8 cellular contexts compared by ENCODE assay signal in genomic region chr13:109781384-109782065, GRCh38. TPM values are rescaled to one million over a fixed set of nuclear protein-coding genes. Genes with fewer than 3 reads are reported as not detected.
DNase-seq lines count a peak whose midpoint lies in the region; ATAC-seq and TF ChIP-seq lines count a peak whose summit lies in the region.

No MANE protein-coding gene starts in this region.

- H3K4me1 Mint-ChIP-seq in CD8-positive, alpha-beta memory T cell = peaks cover 44 to 47% (median 46%) of the 10 kb centered on the region in 3 donors

- no peak overlapping the region for H2BK5ac ChIP-seq in trophoblast cell (ENCODE audit: low read depth, low read length, poor library complexity)

- no peaks in the 10 kb centered on the region for H3K27me3 ChIP-seq in CD8-positive, alpha-beta memory T cell (ENCODE audit: insufficient read depth, low read length, poor library complexity, severe bottlenecking)
- no peaks in the 10 kb centered on the region for H3K27me3 ChIP-seq in PC-9 (ENCODE audit: insufficient read depth, low read depth)
- H3K27me3 ChIP-seq in trophoblast cell (ENCODE audit: insufficient read depth, low read length) = no peaks in the 10 kb centered on the region

- BruUV-seq in PC-9 (replicated peaks; lab: Mats Ljungman, UMichigan) = no TSS peak

- H3K36me3 Mint-ChIP-seq in CD8-positive, alpha-beta memory T cell = peaks cover 0 to 9% (median 2%) of the 10 kb centered on the region in 3 donors

- peaks cover 47% of the 10 kb centered on the region for H3K4me1 ChIP-seq in CD8-positive, alpha-beta memory T cell (ENCODE audit: insufficient read depth, low read length)
- H3K4me1 ChIP-seq in PC-9 (replicated peaks; ENCODE audit: insufficient read depth) (peaks cover 24% of the 10 kb centered on the region), trophoblast cell (ENCODE audit: control insufficient read depth in 1 of 2, insufficient read depth in 2 of 2, low read length in 2 of 2) (peaks cover 16 to 21% of the 10 kb centered on the region in 2 experiments)

- no peak overlapping the region for H3K14ac ChIP-seq in trophoblast cell (ENCODE audit: low read length)

- POLR2A ChIA-PET in CD8-positive, alpha-beta memory T cell (lab: Charles Lee) = no interaction called here
- POLR2A ChIA-PET in PC-9 (lab: Charles Lee; ENCODE audit: unreplicated experiment) = interaction anchor here (0.6 to 0.8 kb wide), 2 partner anchors 38 to 508 kb away, joined by 3 to 6 read pairs; no protein-coding TSS in a partner anchor

- peaks cover 33% of the 10 kb centered on the region for H3F3A ChIP-seq in PC-9 (ENCODE audit: insufficient read depth, low read depth)

- H3K4ac ChIP-seq in trophoblast cell (ENCODE audit: low read depth, low read length) = no peak overlapping the region

- no peaks in the 10 kb centered on the region for H3K9me3 ChIP-seq in CD8-positive, alpha-beta memory T cell (ENCODE audit: low read length)
- no peaks in the 10 kb centered on the region for H3K9me3 ChIP-seq in PC-9 (ENCODE audit: insufficient read depth, low read depth)
- H3K9me3 ChIP-seq in trophoblast cell (ENCODE audit: insufficient read depth, low read depth, low read length) = peaks cover 2% of the 10 kb centered on the region

- ATAC-seq in HG02973 (IDR thresholded peaks at IDR 0.05; ENCODE audit: unreplicated experiment) (no peak), HG03095 (IDR thresholded peaks at IDR 0.05; ENCODE audit: unreplicated experiment) (no peak)

- H3K9ac ChIP-seq in trophoblast cell (ENCODE audit: low read length) = no peak overlapping the region

- peaks cover 69% of the 10 kb centered on the region for H4K20me1 ChIP-seq in PC-9 (ENCODE audit: insufficient read depth)

- peaks cover 0 to 3% of the 10 kb centered on the region in 2 donors for H3K27me3 Mint-ChIP-seq in CD8-positive, alpha-beta memory T cell

- no peak overlapping the region for H2BK12ac ChIP-seq in trophoblast cell (ENCODE audit: low read length)

- H3K4me2 ChIP-seq in PC-9 (peak overlapping the region; percentile 95), trophoblast cell (ENCODE audit: low read length) (peak overlapping the region; percentile 44)

- H3K18ac ChIP-seq in trophoblast cell (ENCODE audit: low read length) = no peak overlapping the region

- peak overlapping the region in 5 of 7 donors; percentile 37 to 76 (median 50) for H3K4me3 Mint-ChIP-seq in CD8-positive, alpha-beta memory T cell

- no peak overlapping the region for H3K27ac ChIP-seq in CD8-positive, alpha-beta memory T cell (ENCODE audit: low read depth, low read length)
- H3K27ac ChIP-seq in PC-9 = peak overlapping the region; percentile 83
- no peak overlapping the region for H3K27ac ChIP-seq in trophoblast cell (ENCODE audit: low read depth, low read length)

- peak in 1 of 5 donors; percentile 12 for DNase-seq in CD8-positive, alpha-beta memory T cell
- DNase-seq in PC-9 = peak in 1 of 2 experiments; percentile 58
- DNase-seq in fibroblast of the aortic adventitia (ENCODE audit: low read depth) = peak; percentile 35
- no peak for DNase-seq in trophoblast cell
- DNase-seq in dedifferentiated amniotic fluid mesenchymal stem cell (ENCODE audit: extremely low spot score) = no peak
- DNase-seq in NCI-H2107 (lab: John Stamatoyannopoulos, UW) = no peak

- H2AK5ac ChIP-seq in trophoblast cell (ENCODE audit: low read length) = no peak overlapping the region

- CTCF ChIA-PET in CD8-positive, alpha-beta memory T cell (lab: Charles Lee) = no interaction called here
- CTCF ChIA-PET in PC-9 (lab: Charles Lee) = interaction anchor here (0.6 kb wide), 1 partner anchor 9 kb away, joined by 4 read pairs; no protein-coding TSS in a partner anchor

- intact Hi-C loops in PC-9 (cut with micrococcal nuclease; ENCODE audit: unreplicated experiment) = loop anchor here (10.0 kb wide), 1 partner anchor 663 kb away; no protein-coding TSS in a partner anchor

- no peaks in the 10 kb centered on the region for H3K9me2 ChIP-seq in PC-9 (ENCODE audit: insufficient read depth)

- H2AFZ ChIP-seq in PC-9 (no peak overlapping the region), trophoblast cell (ENCODE audit: insufficient read depth, low read length, poor library complexity) (no peak overlapping the region)

- H3K4me3 ChIP-seq in CD8-positive, alpha-beta memory T cell (ENCODE audit: low read length) = no peak overlapping the region
- H3K4me3 ChIP-seq in PC-9 (peak overlapping the region; percentile 87), fibroblast of the aortic adventitia (ENCODE audit: low read depth, low read length) (peak overlapping the region; percentile 73), trophoblast cell (ENCODE audit: low read depth, low read length) (no peak overlapping the region)

- no peaks in the 10 kb centered on the region for H3K9me3 Mint-ChIP-seq in CD8-positive, alpha-beta memory T cell

- H2BK120ac ChIP-seq in trophoblast cell (ENCODE audit: insufficient read depth, low read length, poor library complexity) = no peak overlapping the region

- no peak overlapping the region for H4K91ac ChIP-seq in trophoblast cell (ENCODE audit: low read depth, low read length)

- H4K8ac ChIP-seq in trophoblast cell (ENCODE audit: low read depth, low read length) = no peak overlapping the region

- no peak overlapping the region for H3K23ac ChIP-seq in trophoblast cell (ENCODE audit: low read length)

- H3K79me1 ChIP-seq in trophoblast cell (ENCODE audit: low read length) = peaks cover 4% of the 10 kb centered on the region

- H4K12ac ChIP-seq in trophoblast cell (ENCODE audit: low read depth, low read length) = no peak overlapping the region

- peak overlapping the region in 2 of 8 donors; percentile 6 to 41 for H3K27ac Mint-ChIP-seq in CD8-positive, alpha-beta memory T cell

- H3K79me2 ChIP-seq in PC-9 (ENCODE audit: low read depth) (peaks cover 89% of the 10 kb centered on the region), trophoblast cell (ENCODE audit: control insufficient read depth, insufficient read depth, low read length, poor library complexity) (peaks cover 4% of the 10 kb centered on the region)

- TF ChIP-seq CTCF in PC-9 (conservative IDR thresholded peaks at IDR 0.05) = no peak
- no peak for TF ChIP-seq CTCF in fibroblast of the aortic adventitia (IDR thresholded peaks at IDR 0.05; ENCODE audit: insufficient read depth, low read length)

- no peaks in the 10 kb centered on the region for H3K36me3 ChIP-seq in CD8-positive, alpha-beta memory T cell (ENCODE audit: insufficient read depth, low read length)
- H3K36me3 ChIP-seq in PC-9 (ENCODE audit: low read depth) = peaks cover 58% of the 10 kb centered on the region
- peaks cover 19 to 22% of the 10 kb centered on the region in 2 experiments for H3K36me3 ChIP-seq in trophoblast cell (ENCODE audit: control insufficient read depth in 1 of 2, insufficient read depth in 2 of 2, low read length in 2 of 2)

- no CpG with 5 or more reads among the region's 28 CpGs for WGBS in trophoblast cell (ENCODE audit: extremely low coverage, insufficient coverage, insufficient read length)

RNA-seq across cellular contexts. Expression of gene IRS2, which starts 4.9 kb away (rescaled TPM):
- 1 to 10 TPM; 1.7 to 2.1 TPM for total RNA-seq in CD8-positive, alpha-beta memory T cell
- 2.3 TPM for polyA plus RNA-seq in CD8-positive, alpha-beta memory T cell
- 31.3 and 39.2 TPM in 2 replicates for total RNA-seq in PC-9 (2021)
- total RNA-seq in fibroblast of the aortic adventitia (ENCODE audit: low replicate concordance) = 4.3 and 15.2 TPM in 2 replicates
- polyA plus RNA-seq in trophoblast cell (2013) = 6.2 and 6.6 TPM in 2 replicates

Comparison
In these comparisons a context has a peak if more than half of its experiments do, and no peak if none do; other contexts are left out.
1. H3K4me3 ChIP-seq: peak in PC-9 (single experiment) and fibroblast of the aortic adventitia (single experiment); none in CD8-positive, alpha-beta memory T cell (single experiment) and trophoblast cell (single experiment).